ENCODE assay signal across 23 cellular contexts in the genomic region with DNA sequence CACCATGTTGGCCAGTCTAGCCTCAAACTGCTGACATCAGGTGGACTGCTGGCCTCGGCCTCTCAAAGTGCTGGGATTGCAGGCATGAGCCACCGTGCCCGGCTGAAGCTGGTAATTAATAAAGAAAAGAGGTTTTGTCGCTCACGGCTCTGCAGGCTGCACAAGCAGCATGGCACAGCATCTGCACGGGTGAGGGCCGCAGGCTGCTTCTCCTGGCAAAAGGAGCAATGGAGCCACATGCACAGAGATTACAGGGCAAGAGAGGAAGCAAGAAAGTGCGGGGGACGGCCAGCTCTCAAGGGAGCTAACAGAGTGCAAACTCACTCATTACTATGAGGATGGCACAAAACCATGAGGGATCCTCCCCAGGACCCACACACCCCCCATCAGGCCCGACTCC. TPM values are rescaled to one million over a fixed set of nuclear protein-coding genes. Genes with fewer than 3 reads are reported as not detected.
DNase-seq lines count a peak whose midpoint lies in the region; ATAC-seq, FAIRE-seq and TF ChIP-seq lines count a peak whose summit lies in the region.
"Had no signal": no experiment of that assay in that cellular context is flagged by ENCODE, and none has a peak within 500 bp of the region (broad histone marks: within the 10 kb centered on the region; RNA-seq: fewer than 3 reads in every experiment).

No MANE protein-coding gene starts in this region.

- TF ChIP-seq POLR2A in GM12878 (IDR thresholded peaks at IDR 0.05; ENCODE audit: low read depth, low read length): no peak

- DNase-seq in Right ventricle myocardium superior: no peak
- DNase-seq in Right ventricle myocardium inferior (ENCODE audit: missing footprints): no peak
- DNase-seq in GM23248: peak; percentile 66
- no peak for DNase-seq in GM12878 (ENCODE audit: low read depth, low spot score)
- DNase-seq in neural progenitor cell (ENCODE audit: low spot score): no peak
- no peak for DNase-seq in type B pancreatic cell (ENCODE audit: extremely low spot score, unreplicated experiment)
- DNase-seq in NCI-H187 (lab: John Stamatoyannopoulos, UW): no peak
- DNase-seq: Caco-2; CD4-positive, CD25-positive, alpha-beta regulatory T cell; CD8-positive, alpha-beta T cell; DMS79; EL; GDM1; H7 had no signal

- H3K27me3 Mint-ChIP-seq in neural progenitor cell (ENCODE audit: insufficient read depth, low read depth): peaks cover 3% of the 10 kb centered on the region
- H3K27me3 Mint-ChIP-seq in type B pancreatic cell: no peaks in the 10 kb centered on the region
- H3K27me3 Mint-ChIP-seq: B cell; CD4-positive, CD25-positive, alpha-beta regulatory T cell had no signal

- RAD21 ChIA-PET in GM12878 (lab: Charles Lee; ENCODE audit: unreplicated experiment): interaction anchor here (0.7 to 2.4 kb wide), 2 partner anchors 20 to 66 kb away, joined by 3 to 10 read pairs; no protein-coding TSS in a partner anchor

- intact Hi-C loops in Right ventricle myocardium superior (cut with DNase I): no loop called here
- intact Hi-C loops in Right ventricle myocardium inferior (cut with DNase I): no loop called here
- intact Hi-C loops in GM12878 (cut with micrococcal nuclease; ENCODE audit: unreplicated experiment): no loop called here

- FAIRE-seq in GM12878 (lab: Jason Lieb, UNC): no peak
- FAIRE-seq: A204.1, GM12891, H1 had no signal

- H3K4me3 Mint-ChIP-seq in neural progenitor cell (no peak overlapping the region), type B pancreatic cell (no peak overlapping the region)
- H3K4me3 Mint-ChIP-seq: B cell; CD4-positive, CD25-positive, alpha-beta regulatory T cell; CD8-positive, alpha-beta T cell had no signal

- H3K36me3 ChIP-seq in GM23248 (ENCODE audit: low read depth): no peaks in the 10 kb centered on the region
- no peaks in the 10 kb centered on the region for H3K36me3 ChIP-seq in GM12878 (ENCODE audit: control insufficient read depth in 2 of 2, insufficient read depth in 2 of 2, low read length in 1 of 2)
- H3K36me3 ChIP-seq in neural progenitor cell: no peaks in the 10 kb centered on the region
- H3K36me3 ChIP-seq: BLaER1 had no signal

- no peak for TF ChIP-seq CTCF in GM12878 (IDR thresholded peaks at IDR 0.05 in 2 of 3, conservative IDR thresholded peaks at IDR 0.05 in 1 of 3; ENCODE audit: control insufficient read depth in 2 of 3, extremely low read depth in 1 of 3, insufficient read depth in 1 of 3, low read depth in 3 of 3, low read length in 3 of 3)
- no peak for TF ChIP-seq CTCF in neural progenitor cell (IDR thresholded peaks at IDR 0.05)
- TF ChIP-seq CTCF in type B pancreatic cell (conservative IDR thresholded peaks at IDR 0.05): no peak

- H3K79me2 ChIP-seq in GM23248 (ENCODE audit: insufficient read depth) (peaks cover 16% of the 10 kb centered on the region), GM12878 (ENCODE audit: control insufficient read depth, insufficient read depth, low read length) (peaks cover 25% of the 10 kb centered on the region), neural progenitor cell (ENCODE audit: low read depth) (no peaks in the 10 kb centered on the region)

- peaks cover 42% of the 10 kb centered on the region for H3K4me1 ChIP-seq in GM23248 (ENCODE audit: insufficient read depth)
- H3K4me1 ChIP-seq in GM12878 (ENCODE audit: control insufficient read depth, insufficient read depth, low read length): peaks cover 3% of the 10 kb centered on the region; the same call in 1 of the 2 replicates
- peaks cover 5% of the 10 kb centered on the region for H3K4me1 ChIP-seq in neural progenitor cell

- in situ Hi-C loops in GM23248 (cut with MboI) (no loop called here), GM12878 (cut with MboI) (no loop called here)

- no peaks in the 10 kb centered on the region for H4K20me1 ChIP-seq in GM23248 (ENCODE audit: insufficient read depth)
- no peaks in the 10 kb centered on the region for H4K20me1 ChIP-seq in GM12878 (ENCODE audit: control insufficient read depth, insufficient read depth)
- H4K20me1 ChIP-seq in neural progenitor cell (ENCODE audit: low read depth): no peaks in the 10 kb centered on the region
- H4K20me1 ChIP-seq: BLaER1 had no signal

- WGBS in GM23248 (ENCODE audit: low coverage in 1 of 2, low lambda C conversion rate in 2 of 2, missing lambda C conversion rate in 2 of 2), 2 experiments: 22 to 31% methylated on average over 10 of the region's 10 CpGs
- WGBS in GM12878 (ENCODE audit: insufficient coverage, insufficient replicate concordance, low lambda C conversion rate, missing lambda C conversion rate): 79% methylated on average over 10 of the region's 10 CpGs

- CTCF ChIA-PET in GM12878 (lab: Yijun Ruan, JAX): interaction anchor here (1.5 to 9.4 kb wide), 2 partner anchors 26 to 65 kb away, joined by 3 to 74 read pairs; no protein-coding TSS in a partner anchor

- H3F3A ChIP-seq in GM23248 (ENCODE audit: insufficient read depth) (peaks cover 23% of the 10 kb centered on the region), neural progenitor cell (ENCODE audit: low read depth) (no peaks in the 10 kb centered on the region)

- TF ChIP-seq RAD21 in GM12878 (IDR thresholded peaks at IDR 0.05; ENCODE audit: insufficient read depth, low read depth, low read length): no peak

- peak overlapping the region; percentile 80 for H3K9ac ChIP-seq in GM23248
- H3K9ac ChIP-seq in GM12878 (ENCODE audit: control insufficient read depth, insufficient read depth, low read length): no peak overlapping the region
- no peak overlapping the region for H3K9ac ChIP-seq in neural progenitor cell
- H3K9ac ChIP-seq: BLaER1 had no signal

- H3K27me3 ChIP-seq in GM23248 (replicated peaks; ENCODE audit: insufficient read depth) (no peaks in the 10 kb centered on the region), GM12878 (replicated peaks in 1 of 2; ENCODE audit: control insufficient read depth in 2 of 2, insufficient read depth in 2 of 2, low read length in 1 of 2) (no peaks in the 10 kb centered on the region), neural progenitor cell (peaks cover 13% of the 10 kb centered on the region)

- H3K27ac Mint-ChIP-seq in neural progenitor cell (peak overlapping the region; percentile 10), type B pancreatic cell (no peak overlapping the region)
- H3K27ac Mint-ChIP-seq: B cell; CD8-positive, alpha-beta T cell had no signal

- H3K27ac ChIP-seq in GM23248 (peak overlapping the region; percentile 99), GM12878 (ENCODE audit: control insufficient read depth, insufficient read depth) (no peak overlapping the region), neural progenitor cell (no peak overlapping the region)
- H3K27ac ChIP-seq: 22Rv1, BLaER1, C4-2B had no signal

- H3K4me1 Mint-ChIP-seq in neural progenitor cell (peaks cover 19% of the 10 kb centered on the region), type B pancreatic cell (ENCODE audit: unreplicated experiment) (peaks cover 10% of the 10 kb centered on the region)

- H2AFZ ChIP-seq in GM23248 (no peak overlapping the region), GM12878 (ENCODE audit: control insufficient read depth, low read depth, low read length) (no peak overlapping the region), neural progenitor cell (replicated peaks) (no peak overlapping the region)

- peak; percentile 1 for ATAC-seq in Right ventricle myocardium superior (ENCODE audit: poor library complexity)
- no peak for ATAC-seq in Right ventricle myocardium inferior
- no peak for ATAC-seq in GM12878
- no peak for ATAC-seq in HG02763 (IDR thresholded peaks at IDR 0.05; ENCODE audit: unreplicated experiment)
- ATAC-seq: CD8-positive, alpha-beta T cell; HCT116 had no signal

- H3K4me3 ChIP-seq in GM23248: no peak overlapping the region
- no peak overlapping the region for H3K4me3 ChIP-seq in GM12878
- H3K4me3 ChIP-seq in neural progenitor cell: no peak overlapping the region
- H3K4me3 ChIP-seq: BLaER1 had no signal

- POLR2A ChIA-PET in GM12878 (lab: Charles Lee): no interaction called here

- no peak for TF ChIP-seq EP300 in GM12878 (IDR thresholded peaks at IDR 0.05; ENCODE audit: borderline replicate concordance in 1 of 2, control insufficient read depth in 1 of 2, low read depth in 2 of 2, low read length in 2 of 2)

- no peaks in the 10 kb centered on the region for H3K9me2 ChIP-seq in GM23248 (ENCODE audit: insufficient read depth)

- SMC1A ChIA-PET in GM12878 (lab: Charles Lee; ENCODE audit: uncharacterized antibody, unreplicated experiment): interaction anchor here (3.6 kb wide), 1 partner anchor 67 kb away, joined by 16 read pairs; no protein-coding TSS in a partner anchor

- H3K9me3 Mint-ChIP-seq in neural progenitor cell (no peaks in the 10 kb centered on the region), type B pancreatic cell (no peaks in the 10 kb centered on the region)
- H3K9me3 Mint-ChIP-seq: CD4-positive, CD25-positive, alpha-beta regulatory T cell; CD8-positive, alpha-beta T cell had no signal

- H3K4me2 ChIP-seq in GM23248 (ENCODE audit: unreplicated experiment) (peak overlapping the region; percentile 45), GM12878 (ENCODE audit: control insufficient read depth, insufficient read depth) (no peak overlapping the region), neural progenitor cell (no peak overlapping the region)
- H3K4me2 ChIP-seq: BLaER1 had no signal

- no peaks in the 10 kb centered on the region for H3K36me3 Mint-ChIP-seq in neural progenitor cell
- no peaks in the 10 kb centered on the region for H3K36me3 Mint-ChIP-seq in type B pancreatic cell
- H3K36me3 Mint-ChIP-seq: CD4-positive, CD25-positive, alpha-beta regulatory T cell; CD8-positive, alpha-beta T cell had no signal

- H3K9me3 ChIP-seq in GM23248 (ENCODE audit: low read depth) (no peaks in the 10 kb centered on the region), GM12878 (replicated peaks; ENCODE audit: control insufficient read depth, insufficient read depth, low read length) (no peaks in the 10 kb centered on the region), neural progenitor cell (ENCODE audit: low read depth) (no peaks in the 10 kb centered on the region)
- H3K9me3 ChIP-seq: BLaER1, Caco-2 had no signal

- no TSS peak for BruUV-seq in GM12878 (replicated peaks; lab: Mats Ljungman, UMichigan)

RNA-seq across cellular contexts. Expression of a gene that starts 4.7 kb away (rescaled TPM):
- 194 TPM for total RNA-seq in Right ventricle myocardium superior
- total RNA-seq in Right ventricle myocardium inferior: 197 TPM
- 141 and 143 TPM in 2 replicates for total RNA-seq in GM23248 (2014; rRNA removed; shearing (Covaris generic))
- polyA plus RNA-seq in GM23248 (2016; fragmentation: Nextera tagmentation; extraction: Ambion mirVana): 52.6 and 53.2 TPM in 2 replicates
- total RNA-seq in GM12878 (2013; cell fraction: nucleolus; rRNA removed): 111 and 117 TPM in 2 replicates
- 134 and 152 TPM in 2 replicates for total RNA-seq in GM12878 (2014; rRNA removed)
- 69.7 and 70.3 TPM in 2 replicates for total RNA-seq in GM12878 (2014; rRNA removed; fragmentation: Illumina TruSeq; extraction: Trizol)
- total RNA-seq in GM12878 (2021): 154 and 159 TPM in 2 replicates
- 66.8 TPM for polyA plus RNA-seq in GM12878 (2011; ENCODE audit: low read depth)
- 206 and 264 TPM in 2 replicates for polyA plus RNA-seq in GM12878 (2011; rRNA removed)
- 342 and 427 TPM in 2 replicates for polyA plus RNA-seq in GM12878 (2011; cell fraction: cytosol; rRNA removed)
- 245 and 262 TPM in 2 replicates for polyA plus RNA-seq in GM12878 (2011; cell fraction: nucleus; rRNA removed)
- 179 and 250 TPM in 2 replicates for polyA plus RNA-seq in GM12878 (2012)
- polyA plus RNA-seq in GM12878 (2014; fragmentation: Illumina TruSeq; extraction: Trizol): 40.7 and 82.2 TPM in 2 replicates
- 1 to 10 TPM; 5.2 to 7.1 TPM for polyA plus RNA-seq in GM12878 (2014; fragmentation: Nextera tagmentation; extraction: Ambion mirVana)
- polyA plus RNA-seq in GM12878 (2014; rRNA removed): 239 and 255 TPM in 2 replicates
- 10 to 100 TPM; 60.9 to 66.9 TPM for polyA plus RNA-seq in GM12878 (2016; fragmentation: Nextera tagmentation; extraction: Ambion mirVana)
- 124 and 137 TPM in 2 replicates for polyA minus RNA-seq in GM12878 (2011; rRNA and poly(A)+ RNA removed)
- 41.4 and 42.4 TPM in 2 replicates for polyA minus RNA-seq in GM12878 (2011; cell fraction: cytosol; rRNA and poly(A)+ RNA removed)
- polyA minus RNA-seq in GM12878 (2011; cell fraction: nucleus; rRNA and poly(A)+ RNA removed): 18.9 and 21.1 TPM in 2 replicates
- 12.7 and 13.0 TPM in 2 replicates for total RNA-seq in neural progenitor cell (ENCODE audit: low replicate concordance)
- total RNA-seq in type B pancreatic cell (ENCODE audit: low replicate concordance): 7.2 and 15.9 TPM in 2 replicates
